Comparison of ENCODE assay signal across 6 cellular contexts in genomic region chr14:96829791-96830190, GRCh38.
"Had no signal": no experiment of that assay in that cellular context is flagged by ENCODE, and none has a peak within 500 bp of the region (broad histone marks: within the 10 kb centered on the region; RNA-seq: fewer than 3 reads in every experiment).

No MANE protein-coding gene starts in this region.

- DNase-seq: IMR-90, KBM-7, KG1 had no signal

- H3K27ac ChIP-seq: HL-60, KMS-11 had no signal

- FAIRE-seq: HTR-8/SVneo had no signal

- H3K4me2 ChIP-seq: KMS-11 had no signal

- H3K9ac ChIP-seq: KMS-11 had no signal
